In genomic region chr10:116226053-116226452, GRCh38 we compare ENCODE assay signal across 30 cellular contexts. TPM values are rescaled to one million over a fixed set of nuclear protein-coding genes. Genes with fewer than 3 reads are reported as not detected.
"Had no signal": no experiment of that assay in that cellular context is flagged by ENCODE, and none has a peak within 500 bp of the region (broad histone marks: within the 10 kb centered on the region; RNA-seq: fewer than 3 reads in every experiment).

No MANE protein-coding gene starts in this region.

- H3K36me3 ChIP-seq: neural progenitor cell, ovary, spleen, stomach, thoracic aorta, thyroid gland, tibial nerve, upper lobe of left lung, vagina had no signal

- H3K36me3 Mint-ChIP-seq: naive thymus-derived CD8-positive, alpha-beta T cell; natural killer cell treated with Interleukin-12 subunit alpha and Interleukin-12 subunit beta and Interleukin-15 and Interleukin-18, amount 100 ng/mL, for 72 hours; neural progenitor cell; stimulated activated memory B cell treated with anti-CD40 and anti-IgM and Interleukin-4, amounts not matched to agents 10 μg/mL and 1 μg/mL and 100 μg/mL, for 72 hours had no signal

- ATAC-seq: naive thymus-derived CD8-positive, alpha-beta T cell; natural killer cell treated with Interleukin-12 subunit alpha and Interleukin-12 subunit beta and Interleukin-15 and Interleukin-18, amount 100 ng/mL, for 72 hours; psoas muscle; right cardiac atrium; sciatic nerve; stimulated activated memory B cell treated with anti-CD40 and anti-IgM and Interleukin-4, amounts not matched to agents 10 μg/mL and 1 μg/mL and 100 μg/mL, for 72 hours had no signal

- DNase-seq: naive thymus-derived CD8-positive, alpha-beta T cell; nephron progenitor cell; occipital lobe; ovary; posterior cingulate gyrus; psoas muscle; right cardiac atrium; spleen; stimulated activated CD4-positive, alpha-beta T cell treated with anti-CD3 and anti-CD28 coated beads, Interleukin-12 subunit alpha, Interleukin-12 subunit beta, amount 100 ng/mL, for 4 hours; stimulated activated CD4-positive, alpha-beta T cell treated with anti-CD3 and anti-CD28 coated beads, Interleukin-1b, Interleukin-23, amount 100 ng/mL, for 48 hours; stimulated activated CD4-positive, alpha-beta T cell treated with anti-CD3 and anti-CD28 coated beads, Interleukin-4, amount 100 ng/mL, for 1 hour; stimulated activated CD4-positive, alpha-beta T cell treated with anti-CD3 and anti-CD28 coated beads, Interleukin-4, amount 100 ng/mL, for 4 hours; stimulated activated CD8-positive, alpha-beta memory T cell treated with anti-CD3 and anti-CD28 coated beads, Interleukin-4, amount 100 ng/mL, for 48 hours; stimulated activated naive CD4-positive, alpha-beta T cell treated with Interleukin-2 at 50 U/mL for 16 hours; stomach; thyroid gland; trophoblast cell; upper lobe of left lung had no signal

- H3K27me3 ChIP-seq: neural progenitor cell, ovary, spleen, stomach, thyroid gland, tibial nerve, upper lobe of left lung, vagina had no signal

- H3K9me3 Mint-ChIP-seq: neural progenitor cell; stimulated activated memory B cell treated with anti-CD40 and anti-IgM and Interleukin-4, amounts not matched to agents 10 μg/mL and 1 μg/mL and 100 μg/mL, for 72 hours; stimulated activated naive CD8-positive, alpha-beta T cell treated with anti-CD3 and anti-CD28 coated beads, Interleukin-15, Interleukin-2, amounts not matched to agents 100 ng/mL and 50 ng/mL, for 24 hours had no signal

- H3K4me1 ChIP-seq: neural progenitor cell, parathyroid adenoma, psoas muscle, spleen, stomach, thyroid gland, tibial nerve, upper lobe of left lung, vagina had no signal

- H3K4me1 Mint-ChIP-seq: naive thymus-derived CD8-positive, alpha-beta T cell; stimulated activated memory B cell treated with anti-CD40 and anti-IgM and Interleukin-4, amounts not matched to agents 10 μg/mL and 1 μg/mL and 100 μg/mL, for 72 hours had no signal

- H3K4me3 ChIP-seq: neural progenitor cell, ovary, psoas muscle, skin epidermis, smooth muscle cell, spleen, stomach, thoracic aorta, thyroid gland, tibial nerve, upper lobe of left lung, vagina had no signal

- H3K4me3 Mint-ChIP-seq: naive thymus-derived CD8-positive, alpha-beta T cell; natural killer cell treated with Interleukin-12 subunit alpha and Interleukin-12 subunit beta and Interleukin-15 and Interleukin-18, amount 100 ng/mL, for 72 hours; nephron progenitor cell; neural progenitor cell; stimulated activated memory B cell treated with anti-CD40 and anti-IgM and Interleukin-4, amounts not matched to agents 10 μg/mL and 1 μg/mL and 100 μg/mL, for 72 hours; stimulated activated naive CD8-positive, alpha-beta T cell treated with anti-CD3 and anti-CD28 coated beads, Interleukin-15, Interleukin-2, amounts not matched to agents 100 ng/mL and 50 ng/mL, for 24 hours had no signal

- H3K27ac ChIP-seq: neural progenitor cell, ovary, parathyroid adenoma, psoas muscle, skin epidermis, spleen, stomach, thoracic aorta, thyroid gland, upper lobe of left lung, vagina had no signal

- H3K27me3 Mint-ChIP-seq: natural killer cell treated with Interleukin-12 subunit alpha and Interleukin-12 subunit beta and Interleukin-15 and Interleukin-18, amount 100 ng/mL, for 72 hours; stimulated activated memory B cell treated with anti-CD40 and anti-IgM and Interleukin-4, amounts not matched to agents 10 μg/mL and 1 μg/mL and 100 μg/mL, for 72 hours; stimulated activated naive CD8-positive, alpha-beta T cell treated with anti-CD3 and anti-CD28 coated beads, Interleukin-15, Interleukin-2, amounts not matched to agents 100 ng/mL and 50 ng/mL, for 24 hours had no signal

- H3K27ac Mint-ChIP-seq: naive thymus-derived CD8-positive, alpha-beta T cell; natural killer cell treated with Interleukin-12 subunit alpha and Interleukin-12 subunit beta and Interleukin-15 and Interleukin-18, amount 100 ng/mL, for 72 hours; nephron progenitor cell; neural progenitor cell; progenitor cell of endocrine pancreas; stimulated activated memory B cell treated with anti-CD40 and anti-IgM and Interleukin-4, amounts not matched to agents 10 μg/mL and 1 μg/mL and 100 μg/mL, for 72 hours; stimulated activated naive CD8-positive, alpha-beta T cell treated with anti-CD3 and anti-CD28 coated beads, Interleukin-15, Interleukin-2, amounts not matched to agents 100 ng/mL and 50 ng/mL, for 24 hours had no signal

- H3K9me3 ChIP-seq: ovary, psoas muscle, spleen, stomach, thoracic aorta, thyroid gland, tibial nerve, upper lobe of left lung, vagina had no signal

RNA-seq across cellular contexts. Expression of gene GFRA1, which starts 47.0 kb away (rescaled TPM):
- total RNA-seq: naive thymus-derived CD8-positive, alpha-beta T cell; natural killer cell treated with Interleukin-12 subunit alpha and Interleukin-12 subunit beta and Interleukin-15 and Interleukin-18, amount 100 ng/mL, for 72 hours had no signal
